Comparison of ENCODE assay signal across 18 cellular contexts in genomic region chr19:33988601-33989000, GRCh38.
"Had no signal": no experiment of that assay in that cellular context is flagged by ENCODE, and none has a peak within 500 bp of the region (broad histone marks: within the 10 kb centered on the region; RNA-seq: fewer than 3 reads in every experiment).

No MANE protein-coding gene starts in this region.

- H3K36me3 ChIP-seq: gastroesophageal sphincter, heart left ventricle, pancreas, right lobe of liver, stomach had no signal

- H3K4me1 ChIP-seq: gastroesophageal sphincter, heart left ventricle, pancreas, right lobe of liver, stomach had no signal

- H3K27me3 Mint-ChIP-seq: activated CD4-positive, alpha-beta T cell treated with anti-CD3 and anti-CD28 coated beads, Interleukin-2, amount 10 ng/mL, durations not matched to agents 24 days and 14 days; activated naive CD4-positive, alpha-beta T cell treated with anti-CD3 and anti-CD28 coated beads, Interleukin-2, amount 10 ng/mL, durations not matched to agents 7 days and 5 days; memory B cell had no signal

- H3K27ac ChIP-seq: epithelial cell of prostate, gastroesophageal sphincter, heart left ventricle, pancreas, right lobe of liver, stomach had no signal

- H3K9me3 ChIP-seq: pancreas, right lobe of liver had no signal

- H3K27ac Mint-ChIP-seq: activated CD4-positive, alpha-beta T cell treated with anti-CD3 and anti-CD28 coated beads, Interleukin-2, amount 10 ng/mL, durations not matched to agents 24 days and 14 days; activated CD8-positive, alpha-beta T cell treated with anti-CD3 and anti-CD28 coated beads for 36 hours; activated naive CD4-positive, alpha-beta T cell treated with anti-CD3 and anti-CD28 coated beads, Interleukin-2, amount 10 ng/mL, durations not matched to agents 7 days and 5 days; memory B cell; naive B cell; stimulated activated effector memory CD8-positive, alpha-beta T cell treated with anti-CD3 and anti-CD28 coated beads, Interleukin-12 subunit alpha, Interleukin-12 subunit beta, amount 100 ng/mL, for 72 hours; type B pancreatic cell had no signal

- DNase-seq: activated CD4-positive, alpha-beta T cell treated with anti-CD3 and anti-CD28 coated beads, Interleukin-2, amount 10 ng/mL, durations not matched to agents 24 days and 14 days; activated CD8-positive, alpha-beta T cell treated with anti-CD3 and anti-CD28 coated beads for 36 hours; activated naive CD4-positive, alpha-beta T cell treated with anti-CD3 and anti-CD28 coated beads, Interleukin-2, amount 10 ng/mL, durations not matched to agents 7 days and 5 days; activated T-cell treated with anti-CD3 and anti-CD28 coated beads, Interleukin-2, amount 50 U/mL, for 4 hours; cerebellar nuclear complex; heart left ventricle; mucosa of descending colon; naive B cell; pancreas; right lobe of liver; stimulated activated CD4-positive, alpha-beta T cell treated with anti-CD3 and anti-CD28 coated beads, Interleukin-4, amount 100 ng/mL, for 24 hours; stomach had no signal

- H3K36me3 Mint-ChIP-seq: activated naive CD4-positive, alpha-beta T cell treated with anti-CD3 and anti-CD28 coated beads, Interleukin-2, amount 10 ng/mL, durations not matched to agents 7 days and 5 days; stimulated activated effector memory CD8-positive, alpha-beta T cell treated with anti-CD3 and anti-CD28 coated beads, Interleukin-12 subunit alpha, Interleukin-12 subunit beta, amount 100 ng/mL, for 72 hours had no signal

- H3K4me3 Mint-ChIP-seq: activated CD4-positive, alpha-beta T cell treated with anti-CD3 and anti-CD28 coated beads, Interleukin-2, amount 10 ng/mL, durations not matched to agents 24 days and 14 days; activated CD8-positive, alpha-beta T cell treated with anti-CD3 and anti-CD28 coated beads for 36 hours; activated naive CD4-positive, alpha-beta T cell treated with anti-CD3 and anti-CD28 coated beads, Interleukin-2, amount 10 ng/mL, durations not matched to agents 7 days and 5 days; activated T-cell treated with anti-CD3 and anti-CD28 coated beads, Interleukin-2, amount 50 U/mL, for 4 hours; memory B cell; naive B cell; stimulated activated effector memory CD8-positive, alpha-beta T cell treated with anti-CD3 and anti-CD28 coated beads, Interleukin-12 subunit alpha, Interleukin-12 subunit beta, amount 100 ng/mL, for 72 hours; type B pancreatic cell had no signal

- H3K4me3 ChIP-seq: gastroesophageal sphincter, heart left ventricle, mucosa of descending colon, pancreas, right lobe of liver, smooth muscle cell, stomach had no signal

- H3K4me1 Mint-ChIP-seq: activated CD4-positive, alpha-beta T cell treated with anti-CD3 and anti-CD28 coated beads, Interleukin-2, amount 10 ng/mL, durations not matched to agents 24 days and 14 days; activated naive CD4-positive, alpha-beta T cell treated with anti-CD3 and anti-CD28 coated beads, Interleukin-2, amount 10 ng/mL, durations not matched to agents 7 days and 5 days; memory B cell; naive B cell; stimulated activated effector memory CD8-positive, alpha-beta T cell treated with anti-CD3 and anti-CD28 coated beads, Interleukin-12 subunit alpha, Interleukin-12 subunit beta, amount 100 ng/mL, for 72 hours had no signal

- H3K27me3 ChIP-seq: pancreas, right lobe of liver had no signal
